In genomic region chr20:44080646-44081267, GRCh38 we compare ENCODE assay signal across 8 cellular contexts.
DNase-seq lines count a peak whose midpoint lies in the region; ATAC-seq, FAIRE-seq and TF ChIP-seq lines count a peak whose summit lies in the region.

No MANE protein-coding gene starts in this region.

- 11 to 15% methylated on average over 8 of the region's 8 CpGs for WGBS in pancreas, 2 donors
- 18 to 24% methylated on average over 7 to 8 of the region's 8 CpGs for WGBS in upper lobe of left lung, 2 donors

- no peaks in the 10 kb centered on the region for H3K27me3 ChIP-seq in CD4-positive, alpha-beta T cell (ENCODE audit: control insufficient read depth, insufficient read depth, low read length)
- H3K27me3 ChIP-seq in RWPE2 (ENCODE audit: insufficient read depth, poor library complexity, severe bottlenecking) (no peaks in the 10 kb centered on the region), pancreas (no peaks in the 10 kb centered on the region), upper lobe of left lung (no peaks in the 10 kb centered on the region)

- CTCF ChIA-PET in CD4-positive, alpha-beta T cell (lab: Charles Lee), result interaction anchor here (0.6 to 5.2 kb wide), 13 partner anchors 11 to 333 kb away, joined by 3 to 40 read pairs (median 4); no protein-coding TSS in a partner anchor

- intact Hi-C loops in CD4-positive, alpha-beta T cell (cut with DNase I, micrococcal nuclease), result loop anchor here (1.0 to 5.0 kb wide), 8 partner anchors 10 to 632 kb away; no protein-coding TSS in a partner anchor
- intact Hi-C loops in pancreas (cut with DNase I), result loop anchor here in 2 of 3 donors (5.0 to 10.0 kb wide), 4 partner anchors 328 to 636 kb away; no protein-coding TSS in a partner anchor

- no peak for TF ChIP-seq EP300 in upper lobe of left lung (IDR thresholded peaks at IDR 0.05)

- no peak for TF ChIP-seq POLR2A in upper lobe of left lung (IDR thresholded peaks at IDR 0.05)

- H3K4me3 Mint-ChIP-seq in CD4-positive, alpha-beta T cell, result no peak overlapping the region

- no peak overlapping the region for H3K27ac ChIP-seq in CD4-positive, alpha-beta T cell (ENCODE audit: low read depth, low read length)
- H3K27ac ChIP-seq in RWPE2 (ENCODE audit: poor library complexity, severe bottlenecking) (no peak overlapping the region), pancreas (no peak overlapping the region), upper lobe of left lung (no peak overlapping the region)

- peak; percentile 97 for ATAC-seq in CD4-positive, alpha-beta T cell (ENCODE audit: poor library complexity)
- ATAC-seq in GM21367 (IDR thresholded peaks at IDR 0.05; ENCODE audit: unreplicated experiment) (peak; percentile 57), RWPE2 (ENCODE audit: low read depth) (peak; percentile 83), pancreas (peak; percentile 89 to 99 (median 96)), upper lobe of left lung (ENCODE audit: low FRiP score in 2 of 2) (peak; percentile 92 to 93)

- POLR2A ChIA-PET in CD4-positive, alpha-beta T cell (lab: Charles Lee), result interaction anchor here (0.6 to 3.5 kb wide), 4 partner anchors 12 to 68 kb away, joined by 3 to 16 read pairs (median 10); no protein-coding TSS in a partner anchor

- H3K4me3 ChIP-seq in RWPE2 (ENCODE audit: severe bottlenecking) (no peak overlapping the region), pancreas (no peak overlapping the region), upper lobe of left lung (no peak overlapping the region)

- H3K36me3 ChIP-seq in RWPE2 (ENCODE audit: low read depth), result no peaks in the 10 kb centered on the region
- H3K36me3 ChIP-seq in pancreas, result no peaks in the 10 kb centered on the region
- H3K36me3 ChIP-seq in upper lobe of left lung, result no peaks in the 10 kb centered on the region

- H3K9me3 ChIP-seq in CD4-positive, alpha-beta T cell (ENCODE audit: control insufficient read depth, low read length), result no peaks in the 10 kb centered on the region
- H3K9me3 ChIP-seq in RWPE2 (ENCODE audit: severe bottlenecking) (no peaks in the 10 kb centered on the region), pancreas (no peaks in the 10 kb centered on the region), upper lobe of left lung (no peaks in the 10 kb centered on the region)

- peak; percentile 98 for TF ChIP-seq CTCF in CD4-positive, alpha-beta T cell (IDR thresholded peaks at IDR 0.05)
- TF ChIP-seq CTCF in RWPE2 (IDR thresholded peaks at IDR 0.05; ENCODE audit: poor library complexity, severe bottlenecking), result peak; percentile 100
- peak; percentile 95 to 98 (median 98) for TF ChIP-seq CTCF in pancreas (IDR thresholded peaks at IDR 0.05)
- TF ChIP-seq CTCF in upper lobe of left lung (IDR thresholded peaks at IDR 0.05), result peak; percentile 97 to 99 (median 98)

- H3K27me3 Mint-ChIP-seq in CD4-positive, alpha-beta T cell, result no peaks in the 10 kb centered on the region

- H3K4me1 Mint-ChIP-seq in CD4-positive, alpha-beta T cell (ENCODE audit: low read depth), result peaks cover 33% of the 10 kb centered on the region

- peak; percentile 67 to 81 (median 75) for DNase-seq in CD4-positive, alpha-beta T cell
- DNase-seq in LoVo (ENCODE audit: low spot score), result peak; percentile 80
- peak; percentile 74 for DNase-seq in RWPE2 (ENCODE audit: low spot score)
- DNase-seq in activated effector memory CD4-positive, alpha-beta T cell treated with Interleukin-2 at 50 U/mL for 16 hours, result peak; percentile 58
- peak; percentile 81 for DNase-seq in germinal center (ENCODE audit: low spot score)
- DNase-seq in pancreas, result peak in 5 of 6 donors; percentile 44 to 78 (median 69)
- peak in 1 of 2 donors; percentile 73 for DNase-seq in upper lobe of left lung

- no peak for FAIRE-seq in pancreas (lab: Jason Lieb, UNC)

- H3K36me3 Mint-ChIP-seq in CD4-positive, alpha-beta T cell (ENCODE audit: low read depth), result no peaks in the 10 kb centered on the region

- H3K4me1 ChIP-seq in RWPE2 (ENCODE audit: insufficient read depth, poor library complexity, severe bottlenecking), result peaks cover 7% of the 10 kb centered on the region
- no peaks in the 10 kb centered on the region for H3K4me1 ChIP-seq in pancreas
- peaks cover 0 to 7% (median 3%) of the 10 kb centered on the region in 4 donors for H3K4me1 ChIP-seq in upper lobe of left lung

- no peaks in the 10 kb centered on the region for H3K9me3 Mint-ChIP-seq in CD4-positive, alpha-beta T cell

- H3K27ac Mint-ChIP-seq in CD4-positive, alpha-beta T cell, result peak overlapping the region; percentile 61
